ENCODE assay signal across 8 cellular contexts in the genomic region with DNA sequence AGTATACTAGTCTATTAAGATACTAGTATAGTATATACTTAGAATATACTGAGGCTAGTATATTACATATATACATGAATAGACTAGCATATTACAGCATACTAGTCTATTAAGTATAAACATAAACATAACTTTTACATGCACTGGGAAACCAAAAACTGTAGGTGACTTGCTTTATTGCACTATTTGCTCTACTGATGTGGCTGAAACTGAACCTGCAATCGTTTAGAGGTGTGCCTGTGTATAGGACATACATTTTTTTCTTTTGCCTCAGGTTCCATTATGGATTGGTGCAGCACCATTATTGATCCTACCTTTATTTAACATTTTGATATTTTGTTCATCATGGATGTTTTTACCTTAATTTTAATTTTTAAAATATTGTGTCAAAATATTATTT.
"Had no signal": no experiment of that assay in that cellular context is flagged by ENCODE, and none has a peak within 500 bp of the region (broad histone marks: within the 10 kb centered on the region; RNA-seq: fewer than 3 reads in every experiment).

No MANE protein-coding gene starts in this region.

- H3K27me3 Mint-ChIP-seq: IgD-negative memory B cell had no signal

- ATAC-seq: HepG2, K562 had no signal

- H3K4me1 Mint-ChIP-seq: IgD-negative memory B cell had no signal

- H3K27ac ChIP-seq: HL-60 had no signal

- H3K36me3 Mint-ChIP-seq: IgD-negative memory B cell had no signal

- H3K4me3 Mint-ChIP-seq: IgD-negative memory B cell had no signal

- H3K4me3 ChIP-seq: K562 had no signal

- H3K27ac Mint-ChIP-seq: IgD-negative memory B cell had no signal

- FAIRE-seq: HepG2, HTR-8/SVneo, K562 had no signal

- DNase-seq: IMR-90, KBM-7, KG1 had no signal
